In genomic region chr17:9473716-9474115, GRCh38 we compare ENCODE assay signal across 18 cellular contexts.
DNase-seq lines count a peak whose midpoint lies in the region; ATAC-seq and TF ChIP-seq lines count a peak whose summit lies in the region.
"Had no signal": no experiment of that assay in that cellular context is flagged by ENCODE, and none has a peak within 500 bp of the region (broad histone marks: within the 10 kb centered on the region; RNA-seq: fewer than 3 reads in every experiment).

No MANE protein-coding gene starts in this region.

- POLR2A ChIA-PET in RWPE1 (lab: Yijun Ruan, JAX; ENCODE audit: low non-redundant PET): no interaction called here

- TF ChIP-seq EP300 in esophagus muscularis mucosa (IDR thresholded peaks at IDR 0.05): no peak

- H4K20me1 ChIP-seq in GM23248 (ENCODE audit: insufficient read depth): no peaks in the 10 kb centered on the region

- H3F3A ChIP-seq in GM23248 (ENCODE audit: insufficient read depth): peaks cover 34% of the 10 kb centered on the region

- 41% methylated on average over 4 of the region's 4 CpGs for WGBS in GM23248 (ENCODE audit: low coverage in 1 of 2, low lambda C conversion rate in 2 of 2, missing lambda C conversion rate in 2 of 2), 2 experiments
- WGBS in esophagus muscularis mucosa: 75% methylated on average over 4 of the region's 4 CpGs

- DNase-seq in A172 (ENCODE audit: low spot score): peak; percentile 35
- peak; percentile 78 for DNase-seq in GM23248
- peak; percentile 18 for DNase-seq in RWPE1 (ENCODE audit: low spot score)
- peak; percentile 66 for DNase-seq in esophagus muscularis mucosa (ENCODE audit: extremely low spot score)
- no peak for DNase-seq in stimulated activated naive CD8-positive, alpha-beta T cell treated with anti-CD3 and anti-CD28 coated beads, Interleukin-15, Interleukin-2, amounts not matched to agents 100 U/mL and 50 U/mL, for 24 hours
- no peak for DNase-seq in COR-L47 (lab: John Stamatoyannopoulos, UW)
- no peak for DNase-seq in NCI-H510A treated with DMSO at 0.1 percent for 48 hours (lab: John Stamatoyannopoulos, UW)
- DNase-seq: amygdala; foreskin melanocyte; natural killer cell; NCI-H2029 treated with DMSO at 0.1 percent for 48 hours; NCI-H748 treated with DMSO at 0.1 percent for 48 hours; psoas muscle; stimulated activated naive B cell treated with anti-CD40 and anti-IgM and Interleukin-4, amounts not matched to agents 10 μg/mL and 1 μg/mL and 100 μg/mL, for 72 hours; SW 1271 had no signal

- H3K9ac ChIP-seq in GM23248: no peak overlapping the region

- H3K27me3 ChIP-seq in GM23248 (replicated peaks; ENCODE audit: insufficient read depth) (no peaks in the 10 kb centered on the region), esophagus muscularis mucosa (no peaks in the 10 kb centered on the region)

- H3K4me1 ChIP-seq in GM23248 (ENCODE audit: insufficient read depth) (peaks cover 7% of the 10 kb centered on the region), esophagus muscularis mucosa (peaks cover 0 to 24% (median 20%) of the 10 kb centered on the region in 4 donors)

- no peak for TF ChIP-seq CTCF in RWPE1 (conservative IDR thresholded peaks at IDR 0.05; ENCODE audit: low read depth)
- TF ChIP-seq CTCF in esophagus muscularis mucosa (IDR thresholded peaks at IDR 0.05): no peak

- H2AFZ ChIP-seq in GM23248: no peak overlapping the region

- no peak overlapping the region for H3K4me3 ChIP-seq in GM23248
- H3K4me3 ChIP-seq in esophagus muscularis mucosa: no peak overlapping the region
- H3K4me3 ChIP-seq: lung, psoas muscle had no signal

- no peaks in the 10 kb centered on the region for H3K79me2 ChIP-seq in GM23248 (ENCODE audit: insufficient read depth)

- no peak for TF ChIP-seq POLR2A in esophagus muscularis mucosa (IDR thresholded peaks at IDR 0.05; ENCODE audit: low read depth)

- H3K36me3 ChIP-seq in GM23248 (ENCODE audit: low read depth): no peaks in the 10 kb centered on the region
- H3K36me3 ChIP-seq in esophagus muscularis mucosa: no peaks in the 10 kb centered on the region

- no peaks in the 10 kb centered on the region for H3K9me3 ChIP-seq in GM23248 (ENCODE audit: low read depth)
- no peaks in the 10 kb centered on the region for H3K9me3 ChIP-seq in esophagus muscularis mucosa
- H3K9me3 ChIP-seq: psoas muscle had no signal

- no peaks in the 10 kb centered on the region for H3K9me2 ChIP-seq in GM23248 (ENCODE audit: insufficient read depth)

- ATAC-seq in stimulated activated naive CD8-positive, alpha-beta T cell treated with anti-CD3 and anti-CD28 coated beads, Interleukin-15, Interleukin-2, amounts not matched to agents 100 U/mL and 50 U/mL, for 24 hours: no peak
- no peak for ATAC-seq in HG03039 (IDR thresholded peaks at IDR 0.05; ENCODE audit: unreplicated experiment)
- ATAC-seq: natural killer cell; psoas muscle; stimulated activated naive B cell treated with anti-CD40 and anti-IgM and Interleukin-4, amounts not matched to agents 10 μg/mL and 1 μg/mL and 100 μg/mL, for 72 hours had no signal

- peak overlapping the region; percentile 25 for H3K4me2 ChIP-seq in GM23248 (ENCODE audit: unreplicated experiment)

- H3K27ac ChIP-seq in GM23248: peak overlapping the region; percentile 63
- H3K27ac ChIP-seq in RWPE1: peak overlapping the region; percentile 14; the same call in 1 of the 2 replicates
- no peak overlapping the region for H3K27ac ChIP-seq in esophagus muscularis mucosa (replicated peaks in 1 of 4)
- H3K27ac ChIP-seq: psoas muscle, VCaP had no signal

- CTCF ChIA-PET in RWPE1 (lab: Yijun Ruan, JAX): no interaction called here

- intact Hi-C loops in esophagus muscularis mucosa (cut with DNase I): no loop called here

- in situ Hi-C loops in GM23248 (cut with MboI): no loop called here

Comparison
In these comparisons a context has a peak if more than half of its experiments do, and no peak if none do; other contexts are left out.
1. DNase-seq: peak in A172 (single experiment), GM23248 (single experiment), RWPE1 (single experiment) and esophagus muscularis mucosa (single experiment); none in stimulated activated naive CD8-positive, alpha-beta T cell treated with anti-CD3 and anti-CD28 coated beads, Interleukin-15, Interleukin-2, amounts not matched to agents 100 U/mL and 50 U/mL, for 24 hours (single experiment), COR-L47 (single experiment) and NCI-H510A treated with DMSO at 0.1 percent for 48 hours (single experiment).
2. H3K27ac ChIP-seq: peak in GM23248 (single experiment) and RWPE1 (single experiment); none in esophagus muscularis mucosa (0 of 4).